Comparison of ENCODE assay signal across 8 cellular contexts in the genomic region with DNA sequence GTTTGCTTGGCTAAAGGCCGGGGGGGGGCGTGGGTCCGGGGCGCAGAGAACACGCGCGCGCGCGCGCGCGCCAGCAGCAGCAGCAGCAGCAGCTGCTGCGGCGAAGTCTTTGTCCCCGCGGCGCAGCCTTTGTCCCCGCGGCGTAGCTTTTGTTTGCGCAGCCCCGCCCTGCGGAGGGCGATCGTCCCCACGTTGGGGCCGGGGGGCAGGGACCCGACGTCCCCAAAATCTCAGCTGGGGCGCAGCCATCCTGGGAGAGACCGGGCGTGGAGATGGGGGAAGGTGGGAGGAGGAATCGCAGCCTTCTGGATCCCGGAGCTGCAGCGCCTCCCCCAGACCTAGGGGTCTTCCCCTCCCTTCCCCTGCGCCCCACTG.
DNase-seq lines count a peak whose midpoint lies in the region; ATAC-seq, FAIRE-seq and TF ChIP-seq lines count a peak whose summit lies in the region.

No MANE protein-coding gene starts in this region.

- FAIRE-seq in GM12891 (lab: Jason Lieb, UNC): no peak

- CTCF ChIA-PET in Calu3 (lab: Charles Lee): no interaction called here

- H3K36me3 Mint-ChIP-seq in Calu3 (ENCODE audit: insufficient read depth, unreplicated experiment) (peaks cover 8% of the 10 kb centered on the region), memory B cell (no peaks in the 10 kb centered on the region), type B pancreatic cell (no peaks in the 10 kb centered on the region)
- H3K36me3 Mint-ChIP-seq in dendritic cell treated with granulocyte-macrophage colony-stimulating factor and Interleukin-4, amounts not matched to agents 40 ng/mL and 50 ng/mL, for 4 days (ENCODE audit: low read depth): peaks cover 6% of the 10 kb centered on the region

- TF ChIP-seq POLR2A in GM12891 (IDR thresholded peaks at IDR 0.05; ENCODE audit: low read depth, low read length): no peak

- DNase-seq in Calu3 (no peak), NCI-H2171 (lab: John Stamatoyannopoulos, UW) (peak; percentile 44), memory B cell (ENCODE audit: low spot score in 2 of 2) (no peak), type B pancreatic cell (ENCODE audit: extremely low spot score, unreplicated experiment) (no peak), GM12891 (ENCODE audit: insufficient read length, low spot score) (no peak)

- intact Hi-C loops in Calu3 (cut with micrococcal nuclease; ENCODE audit: unreplicated experiment): no loop called here
- intact Hi-C loops in dendritic cell treated with granulocyte-macrophage colony-stimulating factor and Interleukin-4, amounts not matched to agents 40 ng/mL and 50 ng/mL, for 4 days (cut with micrococcal nuclease): no loop called here

- H3K27ac Mint-ChIP-seq in Calu3 (ENCODE audit: unreplicated experiment) (no peak overlapping the region), memory B cell (no peak overlapping the region), type B pancreatic cell (peak overlapping the region; percentile 55)
- no peak overlapping the region for H3K27ac Mint-ChIP-seq in dendritic cell treated with granulocyte-macrophage colony-stimulating factor and Interleukin-4, amounts not matched to agents 40 ng/mL and 50 ng/mL, for 4 days

- ATAC-seq in memory B cell (ENCODE audit: low read depth) (peak; percentile 38), HG02678 (IDR thresholded peaks at IDR 0.05; ENCODE audit: unreplicated experiment) (no peak), HG03460 (IDR thresholded peaks at IDR 0.05; ENCODE audit: unreplicated experiment) (no peak)

- H3K4me1 Mint-ChIP-seq in Calu3 (ENCODE audit: low read depth, unreplicated experiment) (no peaks in the 10 kb centered on the region), memory B cell (no peaks in the 10 kb centered on the region), type B pancreatic cell (ENCODE audit: unreplicated experiment) (no peaks in the 10 kb centered on the region)
- no peaks in the 10 kb centered on the region for H3K4me1 Mint-ChIP-seq in dendritic cell treated with granulocyte-macrophage colony-stimulating factor and Interleukin-4, amounts not matched to agents 40 ng/mL and 50 ng/mL, for 4 days (ENCODE audit: low read depth)

- H3K27me3 Mint-ChIP-seq in Calu3 (ENCODE audit: unreplicated experiment) (peaks cover 54% of the 10 kb centered on the region), memory B cell (peaks cover 4% of the 10 kb centered on the region), type B pancreatic cell (peaks cover 2% of the 10 kb centered on the region)
- peaks cover 29% of the 10 kb centered on the region for H3K27me3 Mint-ChIP-seq in dendritic cell treated with granulocyte-macrophage colony-stimulating factor and Interleukin-4, amounts not matched to agents 40 ng/mL and 50 ng/mL, for 4 days

- H3K9me3 Mint-ChIP-seq in Calu3 (ENCODE audit: low read depth, unreplicated experiment) (no peaks in the 10 kb centered on the region), memory B cell (no peaks in the 10 kb centered on the region), type B pancreatic cell (no peaks in the 10 kb centered on the region)
- H3K9me3 Mint-ChIP-seq in dendritic cell treated with granulocyte-macrophage colony-stimulating factor and Interleukin-4, amounts not matched to agents 40 ng/mL and 50 ng/mL, for 4 days: no peaks in the 10 kb centered on the region

- H3K4me3 Mint-ChIP-seq in Calu3 (ENCODE audit: low read depth, unreplicated experiment) (peak overlapping the region; percentile 66), memory B cell (peak overlapping the region; percentile 65), type B pancreatic cell (peak overlapping the region; percentile 84)
- H3K4me3 Mint-ChIP-seq in dendritic cell treated with granulocyte-macrophage colony-stimulating factor and Interleukin-4, amounts not matched to agents 40 ng/mL and 50 ng/mL, for 4 days: peak overlapping the region; percentile 86

- BruUV-seq in Calu3 (replicated peaks; lab: Mats Ljungman, UMichigan): no TSS peak

- TF ChIP-seq CTCF in Calu3 (IDR thresholded peaks at IDR 0.05; ENCODE audit: unreplicated experiment): no peak
- peak; percentile 32 for TF ChIP-seq CTCF in type B pancreatic cell (conservative IDR thresholded peaks at IDR 0.05)

TF ChIP-seq in GM12891, 5 proteins besides CTCF, POLR2A, EP300 and RAD21:
- TF ChIP-seq PAX5 (IDR thresholded peaks at IDR 0.05; ENCODE audit: insufficient read depth, low read length, severe bottlenecking): no peak
